Comparison of ENCODE assay signal across 30 cellular contexts in genomic region chr22:17655289-17655688, GRCh38. TPM values are rescaled to one million over a fixed set of nuclear protein-coding genes. Genes with fewer than 3 reads are reported as not detected.
DNase-seq lines count a peak whose midpoint lies in the region; ATAC-seq and TF ChIP-seq lines count a peak whose summit lies in the region.
"Had no signal": no experiment of that assay in that cellular context is flagged by ENCODE, and none has a peak within 500 bp of the region (broad histone marks: within the 10 kb centered on the region; RNA-seq: fewer than 3 reads in every experiment).

No MANE protein-coding gene starts in this region.

- H3K4me3 ChIP-seq in fibroblast of mammary gland (ENCODE audit: control insufficient read depth, low read depth, low read length) (no peak overlapping the region), mucosa of descending colon (no peak overlapping the region), foreskin fibroblast (ENCODE audit: low read depth in 1 of 2, low read length in 2 of 2) (no peak overlapping the region), esophagus squamous epithelium (no peak overlapping the region)
- H3K4me3 ChIP-seq: hepatocyte, K562, pancreas, right atrium auricular region had no signal

- no peak for TF ChIP-seq CTCF in fibroblast of mammary gland (conservative IDR thresholded peaks at IDR 0.05; ENCODE audit: control insufficient read depth, insufficient read depth, low read depth, low read length)
- no peak for TF ChIP-seq CTCF in mucosa of descending colon (IDR thresholded peaks at IDR 0.05)
- TF ChIP-seq CTCF in foreskin fibroblast (IDR thresholded peaks at IDR 0.05; ENCODE audit: low read depth, low read length): no peak
- no peak for TF ChIP-seq CTCF in esophagus squamous epithelium (IDR thresholded peaks at IDR 0.05)

- no peak for TF ChIP-seq POLR2A in esophagus squamous epithelium (IDR thresholded peaks at IDR 0.05)

- H3K36me3 ChIP-seq in mucosa of descending colon (ENCODE audit: low read depth) (peaks cover 7% of the 10 kb centered on the region), esophagus squamous epithelium (peaks cover 4 to 46% (median 17%) of the 10 kb centered on the region in 3 donors)

- DNase-seq in GF-D8 (lab: John Stamatoyannopoulos, UW) (peak; percentile 87), NOMO-1 treated with dmso at 0.1 percent for 144 hours (lab: John Stamatoyannopoulos, UW; ENCODE audit: unreplicated experiment) (peak; percentile 85), fibroblast of mammary gland (ENCODE audit: low read depth) (peak; percentile 14), mucosa of descending colon (no peak), foreskin fibroblast (no peak), DMS153 treated with DMSO at 0.1 percent for 48 hours (lab: John Stamatoyannopoulos, UW; ENCODE audit: unreplicated experiment) (no peak), esophagus squamous epithelium (lab: John Stamatoyannopoulos, UW) (no peak)
- DNase-seq: ACHN; activated CD8-positive, alpha-beta T cell treated with anti-CD3 and anti-CD28 coated beads for 36 hours; activated naive CD4-positive, alpha-beta T cell treated with anti-CD3 and anti-CD28 coated beads, Interleukin-2, amount 50 U/mL, for 16 hours; DMS53; effector CD8-positive, alpha-beta T cell; foreskin melanocyte; H7; immature natural killer cell; left ventricle myocardium superior; NCI-H1436 treated with DMSO at 0.1 percent for 48 hours; NCI-H446; pancreas; SHP77; stimulated activated CD4-positive, alpha-beta T cell treated with anti-CD3 and anti-CD28 coated beads, Interleukin-2, amount 100 ng/mL, for 48 hours; substantia nigra had no signal

- no peak overlapping the region for H3K27ac ChIP-seq in esophagus squamous epithelium
- H3K27ac ChIP-seq: epithelial cell of prostate, right atrium auricular region had no signal

- intact Hi-C loops in mucosa of descending colon (cut with DNase I, micrococcal nuclease): no loop called here
- intact Hi-C loops in esophagus squamous epithelium (cut with DNase I): no loop called here

- WGBS in esophagus squamous epithelium, 2 donors: 85 to 88% methylated on average over 3 of the region's 3 CpGs

- no peaks in the 10 kb centered on the region for H3K27me3 ChIP-seq in esophagus squamous epithelium
- H3K27me3 ChIP-seq: hepatocyte, pancreas, right atrium auricular region had no signal

- ATAC-seq in mucosa of descending colon (peak; percentile 15), HG03460 (IDR thresholded peaks at IDR 0.05; ENCODE audit: unreplicated experiment) (no peak)
- ATAC-seq: activated CD4-positive, CD25-positive, alpha-beta regulatory T cell treated with anti-CD3 and anti-CD28 coated beads, Interleukin-2, amount 50 U/mL, for 24 hours; activated CD8-positive, alpha-beta T cell treated with anti-CD3 and anti-CD28 coated beads for 36 hours; activated T-helper 17 cell treated with anti-CD3 and anti-CD28 coated beads, Interleukin-2, amount 50 U/mL, for 72 hours; K562; left ventricle myocardium superior; Panc1; pancreas had no signal

- H3K9me3 ChIP-seq in mucosa of descending colon: no peaks in the 10 kb centered on the region
- H3K9me3 ChIP-seq in esophagus squamous epithelium: no peaks in the 10 kb centered on the region
- H3K9me3 ChIP-seq: pancreas, right atrium auricular region had no signal

- H3K4me1 ChIP-seq in mucosa of descending colon (ENCODE audit: low read depth) (peaks cover 24% of the 10 kb centered on the region), esophagus squamous epithelium (peaks cover 0 to 6% (median 0%) of the 10 kb centered on the region in 3 donors)
- H3K4me1 ChIP-seq: right atrium auricular region had no signal

RNA-seq across cellular contexts. Expression of gene BCL2L13, which starts 16.7 kb away (rescaled TPM):
- 10 to 100 TPM; 47.2 to 61.2 (median 57.3) TPM for total RNA-seq in mucosa of descending colon
- total RNA-seq in esophagus squamous epithelium: 10 to 100 TPM; 31.7 to 49.2 (median 43.1) TPM

RNA-seq across cellular contexts. Expression of gene ATP6V1E1, which starts 26.7 kb away (rescaled TPM):
- total RNA-seq in mucosa of descending colon: 100 to 1,000 TPM in 2 of 3 donors, 10 to 100 TPM in 1; 99.6 to 128 (median 110) TPM
- total RNA-seq in esophagus squamous epithelium: 100 to 1,000 TPM in 2 of 4 donors, 10 to 100 TPM in 2; 80.9 to 123 (median 99.6) TPM

Comparison
In these comparisons a context has a peak if more than half of its experiments do, and no peak if none do; other contexts are left out.
1. DNase-seq: peak in GF-D8 (single experiment), NOMO-1 treated with dmso at 0.1 percent for 144 hours (single experiment) and fibroblast of mammary gland (single experiment); none in mucosa of descending colon (0 of 3), foreskin fibroblast (0 of 2), DMS153 treated with DMSO at 0.1 percent for 48 hours (single experiment) and esophagus squamous epithelium (single experiment).